Comparison of ENCODE assay signal across 18 cellular contexts in genomic region chr16:86167061-86167460, GRCh38.
DNase-seq lines count a peak whose midpoint lies in the region; ATAC-seq and TF ChIP-seq lines count a peak whose summit lies in the region.
"Had no signal": no experiment of that assay in that cellular context is flagged by ENCODE, and none has a peak within 500 bp of the region (broad histone marks: within the 10 kb centered on the region; RNA-seq: fewer than 3 reads in every experiment).

No MANE protein-coding gene starts in this region.

- no peaks in the 10 kb centered on the region for H3K9me2 ChIP-seq in GM23248 (ENCODE audit: insufficient read depth)

- H3K27me3 ChIP-seq in GM23248 (replicated peaks; ENCODE audit: insufficient read depth): peaks cover 22% of the 10 kb centered on the region
- no peaks in the 10 kb centered on the region for H3K27me3 ChIP-seq in colonic mucosa

- H3K4me3 ChIP-seq in GM23248 (no peak overlapping the region), colonic mucosa (no peak overlapping the region), mucosa of descending colon (no peak overlapping the region)
- H3K4me3 ChIP-seq: A549 had no signal

- H3K36me3 ChIP-seq in GM23248 (ENCODE audit: low read depth): no peaks in the 10 kb centered on the region
- no peaks in the 10 kb centered on the region for H3K36me3 ChIP-seq in colonic mucosa
- no peaks in the 10 kb centered on the region for H3K36me3 ChIP-seq in mucosa of descending colon (ENCODE audit: low read depth)

- no peak overlapping the region for H3K9ac ChIP-seq in GM23248
- H3K9ac ChIP-seq in colonic mucosa (ENCODE audit: low read depth in 2 of 2, low read length in 2 of 2): no peak overlapping the region

- DNase-seq in GM23248 (peak; percentile 24), colonic mucosa (peak; percentile 28), mucosa of descending colon (peak in 2 of 3 donors; percentile 24 to 65), DMS79 treated with DMSO at 0.1 percent for 48 hours (lab: John Stamatoyannopoulos, UW) (no peak), amygdala (lab: John Stamatoyannopoulos, UW) (no peak)
- DNase-seq: 8988T; ACHN; C1 segment of cervical spinal cord; Calu3; CD4-positive, alpha-beta memory T cell; COR-L47; DMS53; DND-41; H9 had no signal

- H3K27ac ChIP-seq in GM23248 (no peak overlapping the region), colonic mucosa (no peak overlapping the region)
- H3K27ac ChIP-seq: A549 had no signal

- H2AFZ ChIP-seq in GM23248: no peak overlapping the region

- no peaks in the 10 kb centered on the region for H4K20me1 ChIP-seq in GM23248 (ENCODE audit: insufficient read depth)

- in situ Hi-C loops in GM23248 (cut with MboI): no loop called here

- ATAC-seq in mucosa of descending colon (peak; percentile 51), GM18505 (IDR thresholded peaks at IDR 0.05; ENCODE audit: unreplicated experiment) (no peak), GM18517 (IDR thresholded peaks at IDR 0.05; ENCODE audit: unreplicated experiment) (no peak)
- ATAC-seq: A549, HCT116 had no signal

- H3K4me2 ChIP-seq in GM23248 (ENCODE audit: unreplicated experiment): no peak overlapping the region
- H3K4me2 ChIP-seq: A549 had no signal

- H3K4me1 ChIP-seq in GM23248 (ENCODE audit: insufficient read depth) (no peaks in the 10 kb centered on the region), colonic mucosa (no peaks in the 10 kb centered on the region), mucosa of descending colon (ENCODE audit: low read depth) (no peaks in the 10 kb centered on the region)
- H3K4me1 ChIP-seq: A549 had no signal

- intact Hi-C loops in colonic mucosa (cut with DNase I) (no loop called here), mucosa of descending colon (cut with DNase I, micrococcal nuclease) (no loop called here)

- WGBS in GM23248 (ENCODE audit: low coverage in 1 of 2, low lambda C conversion rate in 2 of 2, missing lambda C conversion rate in 2 of 2), 2 experiments: 12 to 15% methylated on average over 7 of the region's 7 CpGs

- TF ChIP-seq POLR2A in GM18505 (IDR thresholded peaks at IDR 0.05; ENCODE audit: borderline replicate concordance, extremely low read depth, insufficient read depth, insufficient read length): no peak

- peaks cover 4% of the 10 kb centered on the region for H3K9me3 ChIP-seq in GM23248 (ENCODE audit: low read depth)
- no peaks in the 10 kb centered on the region for H3K9me3 ChIP-seq in colonic mucosa
- H3K9me3 ChIP-seq in mucosa of descending colon: peaks cover 5% of the 10 kb centered on the region

- no peak for TF ChIP-seq CTCF in colonic mucosa (IDR thresholded peaks at IDR 0.05)
- no peak for TF ChIP-seq CTCF in mucosa of descending colon (IDR thresholded peaks at IDR 0.05)

- H3F3A ChIP-seq in GM23248 (ENCODE audit: insufficient read depth): no peaks in the 10 kb centered on the region

- H3K79me2 ChIP-seq in GM23248 (ENCODE audit: insufficient read depth): no peaks in the 10 kb centered on the region

Comparison
In these comparisons a context has a peak if more than half of its experiments do, and no peak if none do; other contexts are left out.
1. DNase-seq: peak in GM23248 (single experiment), colonic mucosa (single experiment) and mucosa of descending colon (2 of 3); none in DMS79 treated with DMSO at 0.1 percent for 48 hours (single experiment) and amygdala (0 of 56).